ENCODE assay signal across 17 cellular contexts in genomic region chr1:3211582-3211981, GRCh38.
DNase-seq lines count a peak whose midpoint lies in the region; ATAC-seq, FAIRE-seq and TF ChIP-seq lines count a peak whose summit lies in the region.
"Had no signal": no experiment of that assay in that cellular context is flagged by ENCODE, and none has a peak within 500 bp of the region (broad histone marks: within the 10 kb centered on the region; RNA-seq: fewer than 3 reads in every experiment).

No MANE protein-coding gene starts in this region.

- H2AK5ac ChIP-seq in H1 (ENCODE audit: low read depth, low read length) = no peak overlapping the region

- TF ChIP-seq EP300 in H1 (IDR thresholded peaks at IDR 0.05; ENCODE audit: borderline replicate concordance in 1 of 2, low read depth in 2 of 2, low read length in 2 of 2) = no peak

- POLR2A ChIA-PET in H1 (lab: Charles Lee; ENCODE audit: partially characterized antibody) = no interaction called here
- POLR2A ChIA-PET in activated CD8-positive, alpha-beta T cell treated with anti-CD3 and anti-CD28 coated beads for 36 hours (lab: Charles Lee) = no interaction called here

- H3K36me3 Mint-ChIP-seq in brain (no peaks in the 10 kb centered on the region), neural crest cell (ENCODE audit: low read depth) (no peaks in the 10 kb centered on the region), progenitor cell of endocrine pancreas (ENCODE audit: insufficient read depth) (peaks cover 11% of the 10 kb centered on the region)
- H3K36me3 Mint-ChIP-seq in activated CD8-positive, alpha-beta T cell treated with anti-CD3 and anti-CD28 coated beads for 36 hours (ENCODE audit: low read depth) = no peaks in the 10 kb centered on the region
- H3K36me3 Mint-ChIP-seq: CD4-positive, alpha-beta memory T cell had no signal

- no peaks in the 10 kb centered on the region for H3K79me2 ChIP-seq in H1 (ENCODE audit: control insufficient read depth in 1 of 2, insufficient read depth in 2 of 2, low read length in 2 of 2)

- CTCF ChIA-PET in H1 (lab: Charles Lee; ENCODE audit: partially characterized antibody) = interaction anchor here (1.1 kb wide), 1 partner anchor 213 kb away, joined by 4 read pairs; no protein-coding TSS in a partner anchor
- CTCF ChIA-PET in activated CD8-positive, alpha-beta T cell treated with anti-CD3 and anti-CD28 coated beads for 36 hours (lab: Charles Lee) = no interaction called here

- DNase-seq in H1 (ENCODE audit: low read depth in 1 of 2, low spot score in 2 of 2) (no peak), neural crest cell (ENCODE audit: low read depth, low spot score) (no peak), progenitor cell of endocrine pancreas (ENCODE audit: low spot score, unreplicated experiment) (no peak), kidney tubule cell (ENCODE audit: low spot score) (no peak)
- DNase-seq in activated CD8-positive, alpha-beta T cell treated with anti-CD3 and anti-CD28 coated beads for 36 hours = no peak
- DNase-seq: Calu3; CD4-positive, alpha-beta memory T cell; COR-L47; DMS53; DMS79 treated with DMSO at 0.1 percent for 48 hours; GM23248; H9 had no signal

- H3K27me3 Mint-ChIP-seq in brain = peaks cover 3% of the 10 kb centered on the region
- peaks cover 7% of the 10 kb centered on the region for H3K27me3 Mint-ChIP-seq in neural crest cell (ENCODE audit: low read depth)
- H3K27me3 Mint-ChIP-seq in progenitor cell of endocrine pancreas = no peaks in the 10 kb centered on the region
- no peaks in the 10 kb centered on the region for H3K27me3 Mint-ChIP-seq in activated CD8-positive, alpha-beta T cell treated with anti-CD3 and anti-CD28 coated beads for 36 hours

- 94% methylated on average over 27 of the region's 27 CpGs; no CpG with 5 or more reads in 1 of the 2 experiments for WGBS in H1 (ENCODE audit: extremely low coverage in 1 of 2, insufficient coverage in 1 of 2, insufficient read length in 1 of 2, insufficient replicate concordance in 2 of 2, low coverage in 1 of 2, low lambda C conversion rate in 2 of 2, missing lambda C conversion rate in 1 of 2), 2 experiments

- no peak overlapping the region for H3K9ac ChIP-seq in H1 (replicated peaks in 1 of 4; ENCODE audit: extremely low read depth in 1 of 4, low read depth in 3 of 4, low read length in 3 of 4)
- H3K9ac ChIP-seq: GM23248 had no signal

- peak overlapping the region; percentile 72; the same call in 1 of the 2 replicates for H2BK15ac ChIP-seq in H1 (ENCODE audit: low read length)

- H3K4me3 Mint-ChIP-seq in brain = peak overlapping the region in 2 of 5 experiments; percentile 44 to 78
- no peak overlapping the region for H3K4me3 Mint-ChIP-seq in neural crest cell
- H3K4me3 Mint-ChIP-seq in progenitor cell of endocrine pancreas (ENCODE audit: low read depth) = no peak overlapping the region
- H3K4me3 Mint-ChIP-seq in activated CD8-positive, alpha-beta T cell treated with anti-CD3 and anti-CD28 coated beads for 36 hours = no peak overlapping the region
- H3K4me3 Mint-ChIP-seq: CD4-positive, alpha-beta memory T cell; H9 had no signal

- no peak overlapping the region; the same call in 1 of the 2 replicates for H3K18ac ChIP-seq in H1 (ENCODE audit: extremely low read depth, low read length)

- H3K23me2 ChIP-seq in H1 (ENCODE audit: low read depth, low read length) = no peaks in the 10 kb centered on the region

- H2BK120ac ChIP-seq in H1 (replicated peaks; ENCODE audit: low read depth, low read length) = no peak overlapping the region

- H2BK20ac ChIP-seq in H1 (ENCODE audit: low read length) = no peak overlapping the region

- intact Hi-C loops in activated CD8-positive, alpha-beta T cell treated with anti-CD3 and anti-CD28 coated beads for 36 hours (cut with micrococcal nuclease) = no loop called here

- 0 out of 2 replicates have a peak overlapping the region, but pooled peaks have one; percentile 24 for H2BK5ac ChIP-seq in H1 (ENCODE audit: low read depth, low read length)

- peaks cover 0 to 2% of the 10 kb centered on the region in 2 experiments for H4K20me1 ChIP-seq in H1 (replicated peaks in 1 of 2; ENCODE audit: control insufficient read depth in 1 of 2, insufficient read depth in 2 of 2, low read length in 2 of 2)

- H3K23ac ChIP-seq in H1 (ENCODE audit: insufficient read length) = no peak overlapping the region

- no peak overlapping the region for H3K14ac ChIP-seq in H1 (ENCODE audit: insufficient read length)

- no peak overlapping the region for H3K4me2 ChIP-seq in H1 (ENCODE audit: insufficient read depth in 1 of 2, low read depth in 2 of 2, low read length in 2 of 2)

- no peaks in the 10 kb centered on the region for H3K79me1 ChIP-seq in H1 (ENCODE audit: low read depth, low read length)

- H3K9me3 ChIP-seq in H1 (ENCODE audit: insufficient read depth in 2 of 2, low read depth in 1 of 2, low read length in 1 of 2) = no peaks in the 10 kb centered on the region

- H4K5ac ChIP-seq in H1 (ENCODE audit: insufficient read length, low read depth, low read length) = no peak overlapping the region

- no peaks in the 10 kb centered on the region; a peak in 1 of 7 replicates for H3K27me3 ChIP-seq in H1 (replicated peaks in 1 of 4; ENCODE audit: control insufficient read depth in 3 of 4, extremely low read depth in 1 of 4, insufficient read depth in 3 of 4, low read length in 3 of 4)

- no peak for TF ChIP-seq POLR2A in H1 (IDR thresholded peaks at IDR 0.05; ENCODE audit: control extremely low read depth in 1 of 2, low read depth in 2 of 2, low read length in 2 of 2)

- TF ChIP-seq RAD21 in H1 (IDR thresholded peaks at IDR 0.05 in 1 of 2, conservative IDR thresholded peaks at IDR 0.05 in 1 of 2; ENCODE audit: low read depth in 2 of 2, low read length in 2 of 2) = no peak

- no peak overlapping the region for H3K56ac ChIP-seq in H1 (replicated peaks; ENCODE audit: insufficient read length, low read depth, low read length)

- no peak for FAIRE-seq in H1 (lab: Jason Lieb, UNC)
- FAIRE-seq: GM12892 had no signal

- H3K27ac ChIP-seq in H1 (ENCODE audit: low read depth, low read length) = no peak overlapping the region
- H3K27ac ChIP-seq: GM23248 had no signal

- H2BK12ac ChIP-seq in H1 (ENCODE audit: low read depth, low read length) = no peak overlapping the region

- H3K27ac Mint-ChIP-seq in brain (peak overlapping the region; percentile 67 to 91 (median 85)), neural crest cell (ENCODE audit: unreplicated experiment) (peak overlapping the region; percentile 84), progenitor cell of endocrine pancreas (peak overlapping the region; percentile 77)
- no peak overlapping the region for H3K27ac Mint-ChIP-seq in activated CD8-positive, alpha-beta T cell treated with anti-CD3 and anti-CD28 coated beads for 36 hours

- no peak overlapping the region; the same call in 1 of the 2 replicates for H4K8ac ChIP-seq in H1 (ENCODE audit: extremely low read depth, insufficient read depth, low read length)

- TF ChIP-seq CTCF in brain (conservative IDR thresholded peaks at IDR 0.05) = no peak
- no peak for TF ChIP-seq CTCF in H1 (IDR thresholded peaks at IDR 0.05; ENCODE audit: control extremely low read depth in 1 of 3, insufficient read depth in 1 of 3, low read depth in 1 of 3, low read length in 3 of 3)
- no peak for TF ChIP-seq CTCF in neural crest cell (conservative IDR thresholded peaks at IDR 0.05)
- TF ChIP-seq CTCF in progenitor cell of endocrine pancreas (IDR thresholded peaks at IDR 0.05; ENCODE audit: unreplicated experiment) = no peak
- no peak for TF ChIP-seq CTCF in activated CD8-positive, alpha-beta T cell treated with anti-CD3 and anti-CD28 coated beads for 36 hours (IDR thresholded peaks at IDR 0.05)

- no peaks in the 10 kb centered on the region for H3K36me3 ChIP-seq in H1 (ENCODE audit: control insufficient read depth in 2 of 4, insufficient read depth in 4 of 4, low read length in 3 of 4)

- no peak overlapping the region for H3K4me3 ChIP-seq in H1 (ENCODE audit: extremely low read depth in 1 of 4, insufficient read depth in 2 of 4, low read depth in 3 of 4, low read length in 4 of 4)
- H3K4me3 ChIP-seq: GM23248 had no signal

- peak overlapping the region; percentile 69 for H4K91ac ChIP-seq in H1 (replicated peaks; ENCODE audit: insufficient read length, low read length)

- ATAC-seq in GM21381 (IDR thresholded peaks at IDR 0.05; ENCODE audit: unreplicated experiment) (no peak), HG03442 (IDR thresholded peaks at IDR 0.05; ENCODE audit: unreplicated experiment) (no peak)
- no peak for ATAC-seq in activated CD8-positive, alpha-beta T cell treated with anti-CD3 and anti-CD28 coated beads for 36 hours
- ATAC-seq: HCT116 had no signal

- H3K4me1 ChIP-seq in H1 (replicated peaks in 1 of 4; ENCODE audit: control insufficient read depth in 3 of 4, insufficient read depth in 4 of 4, low read length in 3 of 4) = no peaks in the 10 kb centered on the region

- no peaks in the 10 kb centered on the region for H3K9me3 Mint-ChIP-seq in brain
- no peaks in the 10 kb centered on the region for H3K9me3 Mint-ChIP-seq in neural crest cell
- no peaks in the 10 kb centered on the region for H3K9me3 Mint-ChIP-seq in progenitor cell of endocrine pancreas (ENCODE audit: low read depth)
- no peaks in the 10 kb centered on the region for H3K9me3 Mint-ChIP-seq in activated CD8-positive, alpha-beta T cell treated with anti-CD3 and anti-CD28 coated beads for 36 hours
- H3K9me3 Mint-ChIP-seq: CD4-positive, alpha-beta memory T cell; H9 had no signal

- no peak overlapping the region for H3K4ac ChIP-seq in H1 (replicated peaks; ENCODE audit: insufficient read length, low read depth, low read length)

- H3K4me1 Mint-ChIP-seq in brain (peaks cover 92% of the 10 kb centered on the region), neural crest cell (peaks cover 55% of the 10 kb centered on the region), progenitor cell of endocrine pancreas (ENCODE audit: low read depth) (peaks cover 15% of the 10 kb centered on the region)
- H3K4me1 Mint-ChIP-seq in activated CD8-positive, alpha-beta T cell treated with anti-CD3 and anti-CD28 coated beads for 36 hours (ENCODE audit: low read depth) = no peaks in the 10 kb centered on the region
- H3K4me1 Mint-ChIP-seq: CD4-positive, alpha-beta memory T cell had no signal

- H2AFZ ChIP-seq in H1 (ENCODE audit: low read length) = no peak overlapping the region
- H2AFZ ChIP-seq: GM23248 had no signal

TF ChIP-seq in H1, 55 proteins besides CTCF, POLR2A, EP300 and RAD21 (continues in another document):
- no peak for TF ChIP-seq NANOG (IDR thresholded peaks at IDR 0.05; ENCODE audit: insufficient read depth, low read depth, low read length, poor library complexity, severe bottlenecking)
- TF ChIP-seq SAP30 (IDR thresholded peaks at IDR 0.05; ENCODE audit: insufficient read depth, insufficient replicate concordance, low read length) = no peak
- TF ChIP-seq BACH1 (IDR thresholded peaks at IDR 0.05; ENCODE audit: low read length) = no peak
- TF ChIP-seq USF2 (IDR thresholded peaks at IDR 0.05; ENCODE audit: low read length) = no peak
- no peak for TF ChIP-seq KDM5A (IDR thresholded peaks at IDR 0.05; ENCODE audit: low read length)
